In the genomic region with DNA sequence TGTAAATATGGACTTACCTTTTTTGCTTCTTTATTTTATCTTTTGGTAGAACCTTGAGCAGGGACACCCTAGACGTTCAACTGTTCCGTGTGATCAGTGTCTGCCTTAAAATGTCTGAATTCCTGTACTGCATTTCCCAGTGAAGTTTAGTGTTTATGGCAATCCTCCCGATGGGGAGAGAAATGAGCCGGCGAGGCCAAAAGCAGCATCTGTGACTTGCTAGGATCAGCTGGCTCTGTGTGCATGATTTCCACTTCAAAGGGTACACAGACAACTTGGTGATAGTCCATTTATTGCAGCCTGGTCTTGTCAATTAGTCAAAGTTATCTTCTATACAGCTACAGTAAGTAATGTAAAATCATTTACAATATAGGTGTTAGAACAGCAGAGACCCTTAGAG, we compare ENCODE assay signal across 21 cellular contexts.
"Had no signal": no experiment of that assay in that cellular context is flagged by ENCODE, and none has a peak within 500 bp of the region (broad histone marks: within the 10 kb centered on the region; RNA-seq: fewer than 3 reads in every experiment).

No MANE protein-coding gene starts in this region.

- H3K27ac ChIP-seq: VCaP had no signal

- ATAC-seq: activated T-cell treated with anti-CD3 and anti-CD28 coated beads, Interleukin-2, amount 50 U/mL, for 4 hours; T-cell had no signal

- DNase-seq: activated CD4-positive, alpha-beta memory T cell treated with anti-CD3 and anti-CD28 coated beads for 36 hours; activated CD4-positive, alpha-beta T cell treated with anti-CD3 and anti-CD28 coated beads, Interleukin-2, amount 10 ng/mL, durations not matched to agents 7 days and 5 days; activated CD4-positive, CD25-positive, alpha-beta regulatory T cell; activated CD8-positive, alpha-beta memory T cell treated with anti-CD3 and anti-CD28 coated beads for 24 hours; activated effector memory CD4-positive, alpha-beta T cell treated with anti-CD3 and anti-CD28 coated beads, Interleukin-2, amount 50 U/mL, for 16 hours; activated naive CD4-positive, alpha-beta T cell treated with anti-CD3 and anti-CD28 coated beads for 36 hours; activated T-cell treated with anti-CD3 and anti-CD28 coated beads, Interleukin-2, amount 50 U/mL, for 4 hours; amygdala; NCI-H1092; NCI-H1417; NCI-H187; NCI-H2081; NCI-H2227 treated with DMSO at 0.1 percent for 48 hours; NCI-H510A; NCI-H526 treated with DMSO at 0.1 percent for 48 hours; NCI-H82; SIG-M5; T-cell; T-helper 2 cell; T1000 had no signal
